Comparison of ENCODE assay signal across 8 cellular contexts in the genomic region with DNA sequence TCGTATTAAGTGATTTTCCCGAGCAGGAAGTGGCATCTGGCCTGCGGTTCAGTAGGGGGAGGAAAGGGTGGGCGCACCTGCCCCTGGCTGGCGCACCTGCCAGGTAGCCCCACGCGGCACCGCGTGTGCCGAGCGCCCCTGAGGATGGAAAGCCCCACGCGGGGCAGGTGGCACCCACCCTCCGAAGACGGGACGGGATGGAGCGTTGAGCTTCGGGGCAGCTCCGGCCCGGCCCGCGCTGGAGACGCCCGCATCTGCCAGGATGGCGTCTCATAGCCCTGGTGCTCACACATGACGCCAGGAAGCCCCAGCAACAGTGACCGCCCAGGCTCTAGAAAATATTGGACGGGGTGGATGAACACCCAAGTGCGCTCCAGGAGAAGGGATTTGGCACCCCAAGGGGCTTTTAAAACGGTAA. TPM values are rescaled to one million over a fixed set of nuclear protein-coding genes. Genes with fewer than 3 reads are reported as not detected.
DNase-seq lines count a peak whose midpoint lies in the region; ATAC-seq and TF ChIP-seq lines count a peak whose summit lies in the region.

No MANE protein-coding gene starts in this region.

- no peaks in the 10 kb centered on the region for H3K27me3 ChIP-seq in CD4-positive, alpha-beta T cell (ENCODE audit: control insufficient read depth, insufficient read depth, low read length)
- no peaks in the 10 kb centered on the region for H3K27me3 ChIP-seq in MG63
- peaks cover 16 to 19% of the 10 kb centered on the region in 2 donors for H3K27me3 ChIP-seq in mucosa of rectum (ENCODE audit: control insufficient read depth in 2 of 2, insufficient read depth in 2 of 2, low read length in 2 of 2)

- H3K36me3 Mint-ChIP-seq in CD4-positive, alpha-beta T cell (ENCODE audit: low read depth): peaks cover 9% of the 10 kb centered on the region
- H3K36me3 Mint-ChIP-seq in chondrocyte (ENCODE audit: low read depth): no peaks in the 10 kb centered on the region

- H3K27ac ChIP-seq in CD4-positive, alpha-beta T cell (ENCODE audit: low read depth, low read length): no peak overlapping the region
- H3K27ac ChIP-seq in mucosa of rectum (ENCODE audit: low read depth in 2 of 2, low read length in 2 of 2): peak overlapping the region; percentile 65 to 70

- peak in 2 of 10 experiments; percentile 24 to 33 for DNase-seq in CD4-positive, alpha-beta T cell
- peak; percentile 23 for DNase-seq in MG63
- peak; percentile 81 for DNase-seq in chondrocyte (ENCODE audit: low spot score)
- no peak for DNase-seq in dedifferentiated amniotic fluid mesenchymal stem cell (ENCODE audit: extremely low spot score)
- no peak for DNase-seq in HT-29 (ENCODE audit: low spot score)
- no peak for DNase-seq in NCI-H524 treated with DMSO at 0.1 percent for 48 hours (lab: John Stamatoyannopoulos, UW)

- H3K27me3 Mint-ChIP-seq in CD4-positive, alpha-beta T cell: no peaks in the 10 kb centered on the region
- H3K27me3 Mint-ChIP-seq in chondrocyte (ENCODE audit: low read depth): peaks cover 9% of the 10 kb centered on the region

- H3K4me3 ChIP-seq in MG63: peak overlapping the region; percentile 52
- peak overlapping the region; percentile 51 to 52 for H3K4me3 ChIP-seq in mucosa of rectum (ENCODE audit: low read length in 2 of 2)

- H3K9me3 ChIP-seq in CD4-positive, alpha-beta T cell (ENCODE audit: control insufficient read depth, low read length): no peaks in the 10 kb centered on the region
- no peaks in the 10 kb centered on the region for H3K9me3 ChIP-seq in MG63
- no peaks in the 10 kb centered on the region for H3K9me3 ChIP-seq in mucosa of rectum (ENCODE audit: control insufficient read depth in 2 of 2, low read length in 2 of 2)

- ATAC-seq in CD4-positive, alpha-beta T cell (ENCODE audit: poor library complexity): peak; percentile 12
- no peak for ATAC-seq in GM18519 (IDR thresholded peaks at IDR 0.05; ENCODE audit: low FRiP score, unreplicated experiment)

- H3K4me3 Mint-ChIP-seq in CD4-positive, alpha-beta T cell: peak overlapping the region; percentile 98
- H3K4me3 Mint-ChIP-seq in chondrocyte (ENCODE audit: unreplicated experiment): peak overlapping the region; percentile 69

- peak overlapping the region; percentile 93 for H3K27ac Mint-ChIP-seq in CD4-positive, alpha-beta T cell
- peak overlapping the region; percentile 98 for H3K27ac Mint-ChIP-seq in chondrocyte (ENCODE audit: unreplicated experiment)

- POLR2A ChIA-PET in CD4-positive, alpha-beta T cell (lab: Charles Lee): interaction anchor here (0.8 to 2.5 kb wide), 11 partner anchors 8 to 285 kb away, joined by 3 to 23 read pairs (median 4); no protein-coding TSS in a partner anchor

- intact Hi-C loops in CD4-positive, alpha-beta T cell (cut with DNase I, micrococcal nuclease): loop anchor here in 1 of 2 experiments (2.0 kb wide), 1 partner anchor 14 kb away; no protein-coding TSS in a partner anchor

- H3K36me3 ChIP-seq in MG63 (no peaks in the 10 kb centered on the region), mucosa of rectum (ENCODE audit: control insufficient read depth in 2 of 2, insufficient read depth in 2 of 2, low read length in 2 of 2) (no peaks in the 10 kb centered on the region)

- H3K9ac ChIP-seq in mucosa of rectum (ENCODE audit: low read depth in 1 of 2, low read length in 2 of 2): peak overlapping the region in 1 of 2 donors; percentile 48

- CTCF ChIA-PET in CD4-positive, alpha-beta T cell (lab: Charles Lee): interaction anchor here (1.4 to 2.1 kb wide), 3 partner anchors 12 to 130 kb away, joined by 5 to 10 read pairs (median 8); no protein-coding TSS in a partner anchor

- peaks cover 45% of the 10 kb centered on the region for H3K4me1 Mint-ChIP-seq in CD4-positive, alpha-beta T cell (ENCODE audit: low read depth)
- peaks cover 10% of the 10 kb centered on the region for H3K4me1 Mint-ChIP-seq in chondrocyte (ENCODE audit: low read depth)

- no peaks in the 10 kb centered on the region for H3K9me3 Mint-ChIP-seq in CD4-positive, alpha-beta T cell
- H3K9me3 Mint-ChIP-seq in chondrocyte (ENCODE audit: low read depth): no peaks in the 10 kb centered on the region

- peaks cover 3 to 12% of the 10 kb centered on the region in 2 donors for H3K4me1 ChIP-seq in mucosa of rectum (ENCODE audit: control insufficient read depth in 2 of 2, insufficient read depth in 2 of 2, low read length in 2 of 2)

- no peak for TF ChIP-seq CTCF in CD4-positive, alpha-beta T cell (IDR thresholded peaks at IDR 0.05)
- no peak for TF ChIP-seq CTCF in chondrocyte (IDR thresholded peaks at IDR 0.05)

RNA-seq across cellular contexts. Expression of a gene that starts 2.5 kb away (rescaled TPM):
- total RNA-seq in CD4-positive, alpha-beta T cell: 100 to 1,000 TPM; 107 to 113 TPM
- 4.5 and 6.9 TPM in 2 replicates for total RNA-seq in MG63 (2014; rRNA removed; shearing (Covaris generic); ENCODE audit: low replicate concordance)
- 7.1 to 12.5 TPM (median 7.3 TPM) in 3 replicates for total RNA-seq in chondrocyte
- total RNA-seq in HT-29 (2014; rRNA removed; shearing (Covaris generic)): not detected in 2 replicates

Comparison
In these comparisons a context has a peak if more than half of its experiments do, and no peak if none do; other contexts are left out.
1. DNase-seq: peak in MG63 (single experiment) and chondrocyte (single experiment); none in dedifferentiated amniotic fluid mesenchymal stem cell (single experiment), HT-29 (single experiment) and NCI-H524 treated with DMSO at 0.1 percent for 48 hours (single experiment).